In genomic region chr10:69383485-69384089, GRCh38 we compare ENCODE assay signal across 9 cellular contexts. TPM values are rescaled to one million over a fixed set of nuclear protein-coding genes. Genes with fewer than 3 reads are reported as not detected.
DNase-seq lines count a peak whose midpoint lies in the region; ATAC-seq lines count a peak whose summit lies in the region.
"Had no signal": no experiment of that assay in that cellular context is flagged by ENCODE, and none has a peak within 500 bp of the region (broad histone marks: within the 10 kb centered on the region; RNA-seq: fewer than 3 reads in every experiment).

No MANE protein-coding gene starts in this region.

- POLR2A ChIA-PET in T-cell (lab: Charles Lee), result no interaction called here

- no peak overlapping the region for H3K4me3 ChIP-seq in skeletal muscle cell (ENCODE audit: low read depth, low read length)

- peak overlapping the region; percentile 24 to 61 for H3K27ac Mint-ChIP-seq in T-cell
- peak overlapping the region in 1 of 6 donors; percentile 55 for H3K27ac Mint-ChIP-seq in immature natural killer cell

- no peaks in the 10 kb centered on the region for H3K4me1 Mint-ChIP-seq in T-cell
- H3K4me1 Mint-ChIP-seq in immature natural killer cell, result no peaks in the 10 kb centered on the region

- ATAC-seq in T-cell (replicated peaks in 1 of 4), result no peak

- CTCF ChIA-PET in T-cell (lab: Charles Lee), result interaction anchor here (0.6 kb wide), 3 partner anchors 18 to 142 kb away, joined by 3 to 5 read pairs (median 4); no protein-coding TSS in a partner anchor

- H3K36me3 Mint-ChIP-seq in T-cell, result peaks cover 64% of the 10 kb centered on the region
- peaks cover 14 to 60% (median 50%) of the 10 kb centered on the region in 3 donors for H3K36me3 Mint-ChIP-seq in immature natural killer cell

- no peak overlapping the region for H3K4me3 Mint-ChIP-seq in T-cell
- H3K4me3 Mint-ChIP-seq in immature natural killer cell, result no peak overlapping the region

- H3K27me3 Mint-ChIP-seq in T-cell (no peaks in the 10 kb centered on the region), immature natural killer cell (ENCODE audit: low read depth in 3 of 3) (no peaks in the 10 kb centered on the region)

- H3K9me3 Mint-ChIP-seq in T-cell, result no peaks in the 10 kb centered on the region
- no peaks in the 10 kb centered on the region for H3K9me3 Mint-ChIP-seq in immature natural killer cell

- DNase-seq in ELR (ENCODE audit: low read depth) (peak; percentile 85), T-cell (no peak), glomerular visceral epithelial cell (ENCODE audit: extremely low spot score) (peak; percentile 56), skeletal muscle cell (ENCODE audit: low read depth) (peak; percentile 39), NCI-H2196 (lab: John Stamatoyannopoulos, UW; ENCODE audit: unreplicated experiment) (no peak), NCI-H187 (lab: John Stamatoyannopoulos, UW) (no peak), immature natural killer cell (no peak)
- no peak for DNase-seq in central memory CD4-positive, alpha-beta T cell
- DNase-seq: stimulated activated CD4-positive, alpha-beta T cell treated with anti-CD3 and anti-CD28 coated beads, Interleukin-2, amount 100 ng/mL, for 24 hours had no signal

RNA-seq across cellular contexts. Expression of gene TACR2, which starts 33.1 kb away (rescaled TPM):
- not detected for total RNA-seq in T-cell
- under 1 TPM; 0.22 to 0.96 (median 0.26) TPM for polyA plus RNA-seq in immature natural killer cell

Comparison
In these comparisons a context has a peak if more than half of its experiments do, and no peak if none do; other contexts are left out.
1. DNase-seq: peak in ELR (single experiment), glomerular visceral epithelial cell (single experiment) and skeletal muscle cell (single experiment); none in T-cell (0 of 34), NCI-H2196 (single experiment), central memory CD4-positive, alpha-beta T cell (single experiment), NCI-H187 (0 of 2) and immature natural killer cell (0 of 3).